In genomic region chr9:126524353-126525077, GRCh38 we compare ENCODE assay signal across 23 cellular contexts.
DNase-seq lines count a peak whose midpoint lies in the region; ATAC-seq and TF ChIP-seq lines count a peak whose summit lies in the region.
"Had no signal": no experiment of that assay in that cellular context is flagged by ENCODE, and none has a peak within 500 bp of the region (broad histone marks: within the 10 kb centered on the region; RNA-seq: fewer than 3 reads in every experiment).

No MANE protein-coding gene starts in this region.

- H3K27ac Mint-ChIP-seq in CD14-positive monocyte: peak overlapping the region; percentile 86 to 96 (median 91)
- no peak overlapping the region for H3K27ac Mint-ChIP-seq in CD8-positive, alpha-beta T cell
- peak overlapping the region; percentile 9 for H3K27ac Mint-ChIP-seq in central memory CD8-positive, alpha-beta T cell (ENCODE audit: low read depth)
- H3K27ac Mint-ChIP-seq in natural killer cell treated with Interleukin-12 subunit alpha and Interleukin-12 subunit beta and Interleukin-15 and Interleukin-18, amount 100 ng/mL, for 72 hours: peak overlapping the region; percentile 65 to 93
- H3K27ac Mint-ChIP-seq: GM23338 had no signal

- no peaks in the 10 kb centered on the region for H3K27me3 ChIP-seq in CD8-positive, alpha-beta T cell (ENCODE audit: insufficient read depth, low read length)
- H3K27me3 ChIP-seq: ovary, right lobe of liver had no signal

- TF ChIP-seq CTCF in CD14-positive monocyte (IDR thresholded peaks at IDR 0.05): no peak
- TF ChIP-seq CTCF in CD8-positive, alpha-beta T cell (IDR thresholded peaks at IDR 0.05): no peak

- no peaks in the 10 kb centered on the region for H3K36me3 ChIP-seq in CD8-positive, alpha-beta T cell (ENCODE audit: insufficient read depth, low read length)
- H3K36me3 ChIP-seq: ovary, right lobe of liver, transverse colon had no signal

- H3K27ac ChIP-seq in CD8-positive, alpha-beta T cell (ENCODE audit: low read depth, low read length): no peak overlapping the region
- H3K27ac ChIP-seq in substantia nigra (ENCODE audit: low read depth, low read length, poor library complexity, severe bottlenecking): no peak overlapping the region
- H3K27ac ChIP-seq: ovary, right lobe of liver, transverse colon had no signal

- H3K27me3 Mint-ChIP-seq in CD14-positive monocyte (ENCODE audit: low read depth in 3 of 3): peaks cover 0 to 1% (median 0%) of the 10 kb centered on the region in 3 donors
- peaks cover 9% of the 10 kb centered on the region for H3K27me3 Mint-ChIP-seq in CD8-positive, alpha-beta T cell (ENCODE audit: low read depth)
- no peaks in the 10 kb centered on the region for H3K27me3 Mint-ChIP-seq in central memory CD8-positive, alpha-beta T cell
- no peaks in the 10 kb centered on the region for H3K27me3 Mint-ChIP-seq in natural killer cell treated with Interleukin-12 subunit alpha and Interleukin-12 subunit beta and Interleukin-15 and Interleukin-18, amount 100 ng/mL, for 72 hours

- ATAC-seq in CD8-positive, alpha-beta T cell: no peak
- ATAC-seq in central memory CD8-positive, alpha-beta T cell (replicated peaks; ENCODE audit: extremely low read depth, poor library complexity, severe bottlenecking): no peak
- no peak for ATAC-seq in natural killer cell treated with Interleukin-12 subunit alpha and Interleukin-12 subunit beta and Interleukin-15 and Interleukin-18, amount 100 ng/mL, for 72 hours
- no peak for ATAC-seq in HG02852 (IDR thresholded peaks at IDR 0.05; ENCODE audit: unreplicated experiment)
- ATAC-seq: GM23338, WTC11 had no signal

- intact Hi-C loops in CD14-positive monocyte (cut with micrococcal nuclease): no loop called here
- intact Hi-C loops in CD8-positive, alpha-beta T cell (cut with DNase I, micrococcal nuclease): no loop called here

- peaks cover 6% of the 10 kb centered on the region for H3K4me1 ChIP-seq in CD8-positive, alpha-beta T cell (ENCODE audit: insufficient read depth, low read length)
- H3K4me1 ChIP-seq: transverse colon had no signal

- CTCF ChIA-PET in CD8-positive, alpha-beta T cell (lab: Charles Lee): interaction anchor here (2.2 to 17.0 kb wide), 3 partner anchors 10 to 33 kb away, joined by 5 to 150 read pairs (median 11); no protein-coding TSS in a partner anchor

- H3K4me1 Mint-ChIP-seq in CD14-positive monocyte: peaks cover 61% of the 10 kb centered on the region
- peaks cover 16% of the 10 kb centered on the region for H3K4me1 Mint-ChIP-seq in CD8-positive, alpha-beta T cell (ENCODE audit: low read depth)
- peaks cover 23% of the 10 kb centered on the region for H3K4me1 Mint-ChIP-seq in central memory CD8-positive, alpha-beta T cell
- peaks cover 32 to 33% of the 10 kb centered on the region in 2 donors for H3K4me1 Mint-ChIP-seq in natural killer cell treated with Interleukin-12 subunit alpha and Interleukin-12 subunit beta and Interleukin-15 and Interleukin-18, amount 100 ng/mL, for 72 hours (ENCODE audit: low read depth in 2 of 2)

- POLR2A ChIA-PET in CD8-positive, alpha-beta T cell (lab: Charles Lee): no interaction called here

- peaks cover 0 to 2% (median 0%) of the 10 kb centered on the region in 7 donors for H3K9me3 Mint-ChIP-seq in CD14-positive monocyte
- no peaks in the 10 kb centered on the region for H3K9me3 Mint-ChIP-seq in CD8-positive, alpha-beta T cell
- H3K9me3 Mint-ChIP-seq in central memory CD8-positive, alpha-beta T cell: no peaks in the 10 kb centered on the region
- no peaks in the 10 kb centered on the region for H3K9me3 Mint-ChIP-seq in natural killer cell treated with Interleukin-12 subunit alpha and Interleukin-12 subunit beta and Interleukin-15 and Interleukin-18, amount 100 ng/mL, for 72 hours
- H3K9me3 Mint-ChIP-seq: GM23338, WTC11 had no signal

- no peak overlapping the region for H3K4me3 ChIP-seq in CD8-positive, alpha-beta T cell (ENCODE audit: low read depth, low read length)
- H3K4me3 ChIP-seq: GM23338, ovary, right lobe of liver, transverse colon had no signal

- peak overlapping the region; percentile 77 to 94 for H3K4me3 Mint-ChIP-seq in CD14-positive monocyte
- H3K4me3 Mint-ChIP-seq in CD8-positive, alpha-beta T cell: peak overlapping the region; percentile 80
- peak overlapping the region; percentile 66 for H3K4me3 Mint-ChIP-seq in central memory CD8-positive, alpha-beta T cell
- H3K4me3 Mint-ChIP-seq in natural killer cell treated with Interleukin-12 subunit alpha and Interleukin-12 subunit beta and Interleukin-15 and Interleukin-18, amount 100 ng/mL, for 72 hours: peak overlapping the region; percentile 69
- H3K4me3 Mint-ChIP-seq: GM23338, WTC11 had no signal

- H3K36me3 Mint-ChIP-seq in CD14-positive monocyte: no peaks in the 10 kb centered on the region
- H3K36me3 Mint-ChIP-seq in CD8-positive, alpha-beta T cell: no peaks in the 10 kb centered on the region
- peaks cover 13% of the 10 kb centered on the region for H3K36me3 Mint-ChIP-seq in central memory CD8-positive, alpha-beta T cell (ENCODE audit: insufficient read depth)
- no peaks in the 10 kb centered on the region for H3K36me3 Mint-ChIP-seq in natural killer cell treated with Interleukin-12 subunit alpha and Interleukin-12 subunit beta and Interleukin-15 and Interleukin-18, amount 100 ng/mL, for 72 hours
- H3K36me3 Mint-ChIP-seq: WTC11 had no signal

- DNase-seq in CD14-positive monocyte (ENCODE audit: low spot score) (peak; percentile 25), NCI-H1105 treated with DMSO at 0.1 percent for 48 hours (lab: John Stamatoyannopoulos, UW) (no peak), substantia nigra (lab: John Stamatoyannopoulos, UW) (no peak), NCI-H1930 (lab: John Stamatoyannopoulos, UW) (no peak)
- no peak for DNase-seq in CD8-positive, alpha-beta T cell
- DNase-seq in central memory CD8-positive, alpha-beta T cell (ENCODE audit: low spot score in 2 of 2): no peak
- DNase-seq in natural killer cell treated with Interleukin-12 subunit alpha and Interleukin-12 subunit beta and Interleukin-15 and Interleukin-18, amount 100 ng/mL, for 72 hours (ENCODE audit: low spot score): no peak
- DNase-seq: anterior cingulate cortex; Calu3; caudate nucleus; effector CD8-positive, alpha-beta T cell; Karpas-422; left ventricle myocardium superior; NCI-H1417 treated with DMSO at 0.1 percent for 48 hours; NCI-H2171; OCI-M1; SHP77 treated with DMSO at 0.1 percent for 48 hours; transverse colon had no signal

- H3K9me3 ChIP-seq in CD8-positive, alpha-beta T cell (ENCODE audit: low read length): no peaks in the 10 kb centered on the region
- H3K9me3 ChIP-seq: ovary, right lobe of liver, transverse colon had no signal
